In the genomic region with DNA sequence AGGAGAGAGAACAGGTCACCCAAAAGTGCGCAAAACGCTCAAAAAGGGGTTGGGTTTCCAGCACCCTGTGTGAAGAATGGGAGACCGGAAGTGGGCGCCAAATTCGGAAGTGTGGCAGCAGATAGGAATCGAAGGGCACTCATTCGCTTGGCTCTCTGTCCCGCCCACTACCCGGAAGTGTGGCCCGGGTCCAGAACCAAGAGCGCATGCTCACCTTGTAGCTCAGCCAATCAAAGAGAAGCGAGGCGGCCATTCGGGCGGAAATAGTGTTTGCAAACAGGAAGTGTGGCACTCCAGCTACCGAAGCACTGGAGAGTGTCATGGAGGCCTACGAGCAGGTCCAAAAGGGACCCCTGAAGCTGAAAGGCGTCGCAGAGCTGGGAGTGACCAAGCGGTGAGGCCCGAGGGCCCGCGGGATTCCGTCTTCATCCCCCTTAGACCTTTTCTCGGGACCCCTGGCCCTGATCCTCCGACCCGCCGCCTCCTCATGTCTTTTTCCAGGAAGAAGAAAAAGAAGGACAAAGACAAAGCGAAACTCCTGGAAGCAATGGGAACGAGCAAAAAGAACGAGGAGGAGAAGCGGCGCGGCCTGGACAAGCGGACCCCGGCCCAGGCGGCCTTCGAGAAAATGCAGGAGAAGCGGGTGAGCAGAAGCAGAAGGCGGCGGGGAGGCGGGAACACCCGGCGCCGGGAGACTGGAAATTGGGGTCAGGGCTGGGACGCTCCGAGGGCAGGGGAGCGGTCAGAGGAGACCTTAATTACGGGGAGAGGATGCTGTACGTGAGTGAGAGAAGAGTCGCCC, we compare ENCODE assay signal across 8 cellular contexts. TPM values are rescaled to one million over a fixed set of nuclear protein-coding genes. Genes with fewer than 3 reads are reported as not detected.
A peak's percentile ranks its signal among the peaks of the same experiment; 100 is the strongest.
DNase-seq lines count a peak whose midpoint lies in the region; ATAC-seq, FAIRE-seq and TF ChIP-seq lines count a peak whose summit lies in the region.

Gene FAM32A, plus strand, starts transcription at position 288 of the 802 bp plus-strand sequence. Its CDS starts 33 bp downstream, at position 321.

- peak; percentile 100 for FAIRE-seq in GM19239 (lab: Jason Lieb, UNC)

- H3K9me3 ChIP-seq in BE2C: no peaks in the 10 kb centered on the region

- DNase-seq in BE2C (peak; percentile 98), GM19239 (ENCODE audit: insufficient read length, low spot score) (peak; percentile 96), NCI-H524 treated with DMSO at 0.1 percent for 48 hours (lab: John Stamatoyannopoulos, UW) (peak; percentile 98), kidney glomerular epithelial cell (lab: John Stamatoyannopoulos, UW) (peak; percentile 99)
- DNase-seq in activated CD4-positive, alpha-beta T cell treated with anti-CD3 and anti-CD28 coated beads for 4 hours: peak; percentile 97 to 98
- DNase-seq in stimulated activated CD4-positive, alpha-beta T cell treated with anti-CD3 and anti-CD28 coated beads, Interleukin-1b, Interleukin-23, amount 100 ng/mL, for 1 hour (ENCODE audit: low read depth in 2 of 2): peak; percentile 93 to 96

- H3K27me3 ChIP-seq in BE2C: peaks cover 2% of the 10 kb centered on the region

- peak within 1 kb of the TSS; percentile 75 for H3K27ac ChIP-seq in cingulate gyrus (ENCODE audit: low read depth, low read length)

- peak; percentile 79 for ATAC-seq in HG03457 (IDR thresholded peaks at IDR 0.05; ENCODE audit: unreplicated experiment)

- peak; percentile 58; the same call in 1 of the 2 replicates for TF ChIP-seq CTCF in BE2C (IDR thresholded peaks at IDR 0.05; ENCODE audit: low read depth, low read length)

- H3K4me1 ChIP-seq in BE2C: no peaks in the 10 kb centered on the region

- peaks cover 20% of the 10 kb centered on the region for H3K36me3 ChIP-seq in BE2C

- H3K4me3 ChIP-seq in BE2C (ENCODE audit: low read depth, low read length): peak within 1 kb of the TSS; percentile 98

RNA-seq across cellular contexts. Expression of gene FAM32A, which starts in this region (rescaled TPM):
- 272 TPM for polyA plus RNA-seq in BE2C (2012; ENCODE audit: insufficient read depth, insufficient read length, low read depth)

Comparison
In these comparisons a context has a peak if more than half of its experiments do, and no peak if none do; other contexts are left out.
1. Peak in every context shown above with its lines: DNase-seq, ATAC-seq, H3K4me3 ChIP-seq and H3K27ac ChIP-seq.